20 cellular contexts compared by ENCODE assay signal in genomic region chr12:70812124-70812523, GRCh38.
DNase-seq lines count a peak whose midpoint lies in the region; ATAC-seq, FAIRE-seq and TF ChIP-seq lines count a peak whose summit lies in the region.
"Had no signal": no experiment of that assay in that cellular context is flagged by ENCODE, and none has a peak within 500 bp of the region (broad histone marks: within the 10 kb centered on the region; RNA-seq: fewer than 3 reads in every experiment).

No MANE protein-coding gene starts in this region.

- no peaks in the 10 kb centered on the region for H3K9me2 ChIP-seq in hepatocyte (replicated peaks; ENCODE audit: insufficient read depth)

- H3K27ac ChIP-seq in hepatocyte (peak overlapping the region; percentile 59), small intestine (ENCODE audit: low read depth in 1 of 2, low read length in 1 of 2) (no peak overlapping the region)
- H3K27ac ChIP-seq: adrenal gland, SK-N-MC had no signal

- H3K36me3 ChIP-seq in hepatocyte (replicated peaks; ENCODE audit: insufficient read depth, low read depth) (no peaks in the 10 kb centered on the region), small intestine (ENCODE audit: control insufficient read depth in 2 of 2, insufficient read depth in 2 of 2, low read length in 2 of 2) (no peaks in the 10 kb centered on the region)
- H3K36me3 ChIP-seq: adrenal gland, BE2C had no signal

- no peak overlapping the region for H2AFZ ChIP-seq in hepatocyte

- no peaks in the 10 kb centered on the region for H3K9me3 ChIP-seq in hepatocyte (ENCODE audit: low read depth)
- H3K9me3 ChIP-seq in small intestine (ENCODE audit: control insufficient read depth, low read depth), result no peaks in the 10 kb centered on the region
- H3K9me3 ChIP-seq: adrenal gland, BE2C had no signal

- H4K20me1 ChIP-seq in hepatocyte (ENCODE audit: insufficient read depth, poor library complexity, severe bottlenecking), result no peaks in the 10 kb centered on the region

- WGBS in hepatocyte (ENCODE audit: low lambda C conversion rate, missing lambda C conversion rate), result 59% methylated on average over 3 of the region's 3 CpGs
- WGBS in small intestine, 3 donors, result 12 to 50% (median 16%) methylated on average over 3 of the region's 3 CpGs

- ATAC-seq in GM19438 (IDR thresholded peaks at IDR 0.05; ENCODE audit: low read depth, unreplicated experiment) (peak; percentile 79), HG03097 (IDR thresholded peaks at IDR 0.05; ENCODE audit: low FRiP score, unreplicated experiment) (peak; percentile 96), GM21737 (IDR thresholded peaks at IDR 0.05; ENCODE audit: unreplicated experiment) (no peak)
- ATAC-seq: activated CD4-positive, alpha-beta T cell treated with anti-CD3 and anti-CD28 coated beads for 36 hours had no signal

- DNase-seq in hepatocyte (ENCODE audit: low spot score) (peak; percentile 71), small intestine (peak; percentile 92), AG20443 (ENCODE audit: low spot score) (no peak), RCC 7860 (ENCODE audit: low spot score) (no peak)
- DNase-seq: activated CD4-positive, alpha-beta T cell treated with anti-CD3 and anti-CD28 coated beads for 36 hours; activated effector memory CD4-positive, alpha-beta T cell treated with Interleukin-2 at 50 U/mL for 16 hours; adrenal gland; BE2C; immature natural killer cell; mesendoderm; NCI-H187 treated with DMSO at 0.1 percent for 48 hours; retina; stimulated activated naive CD4-positive, alpha-beta T cell treated with Interleukin-2 at 50 U/mL for 16 hours; trophoblast cell had no signal

- H3K4me1 ChIP-seq in hepatocyte (ENCODE audit: insufficient read depth) (no peaks in the 10 kb centered on the region), small intestine (ENCODE audit: control insufficient read depth in 2 of 2, insufficient read depth in 1 of 2, low read depth in 1 of 2, low read length in 1 of 2) (peaks cover 0 to 5% of the 10 kb centered on the region in 2 donors)
- H3K4me1 ChIP-seq: adrenal gland had no signal

- H3K4me3 ChIP-seq in hepatocyte (no peak overlapping the region), small intestine (ENCODE audit: low read depth in 1 of 2, low read length in 2 of 2) (no peak overlapping the region)
- H3K4me3 ChIP-seq: adrenal gland, SK-N-MC had no signal

- no peak for TF ChIP-seq CTCF in hepatocyte (IDR thresholded peaks at IDR 0.05; ENCODE audit: poor library complexity)

- no peaks in the 10 kb centered on the region for H3K27me3 ChIP-seq in hepatocyte
- H3K27me3 ChIP-seq in small intestine (ENCODE audit: control insufficient read depth in 2 of 2, insufficient read depth in 2 of 2, low read length in 2 of 2), result no peaks in the 10 kb centered on the region
- H3K27me3 ChIP-seq: adrenal gland, BE2C had no signal

- FAIRE-seq in small intestine (lab: Jason Lieb, UNC) (no peak), RCC 7860 (lab: Jason Lieb, UNC) (no peak)
- FAIRE-seq: D721Med, GM19239 had no signal

- peak overlapping the region; percentile 21 for H3K4me2 ChIP-seq in hepatocyte

- no peaks in the 10 kb centered on the region for H3K79me2 ChIP-seq in hepatocyte

Comparison
In these comparisons a context has a peak if more than half of its experiments do, and no peak if none do; other contexts are left out.
1. DNase-seq: peak in hepatocyte (single experiment) and small intestine (single experiment); none in AG20443 (single experiment) and RCC 7860 (single experiment).